In the genomic region with DNA sequence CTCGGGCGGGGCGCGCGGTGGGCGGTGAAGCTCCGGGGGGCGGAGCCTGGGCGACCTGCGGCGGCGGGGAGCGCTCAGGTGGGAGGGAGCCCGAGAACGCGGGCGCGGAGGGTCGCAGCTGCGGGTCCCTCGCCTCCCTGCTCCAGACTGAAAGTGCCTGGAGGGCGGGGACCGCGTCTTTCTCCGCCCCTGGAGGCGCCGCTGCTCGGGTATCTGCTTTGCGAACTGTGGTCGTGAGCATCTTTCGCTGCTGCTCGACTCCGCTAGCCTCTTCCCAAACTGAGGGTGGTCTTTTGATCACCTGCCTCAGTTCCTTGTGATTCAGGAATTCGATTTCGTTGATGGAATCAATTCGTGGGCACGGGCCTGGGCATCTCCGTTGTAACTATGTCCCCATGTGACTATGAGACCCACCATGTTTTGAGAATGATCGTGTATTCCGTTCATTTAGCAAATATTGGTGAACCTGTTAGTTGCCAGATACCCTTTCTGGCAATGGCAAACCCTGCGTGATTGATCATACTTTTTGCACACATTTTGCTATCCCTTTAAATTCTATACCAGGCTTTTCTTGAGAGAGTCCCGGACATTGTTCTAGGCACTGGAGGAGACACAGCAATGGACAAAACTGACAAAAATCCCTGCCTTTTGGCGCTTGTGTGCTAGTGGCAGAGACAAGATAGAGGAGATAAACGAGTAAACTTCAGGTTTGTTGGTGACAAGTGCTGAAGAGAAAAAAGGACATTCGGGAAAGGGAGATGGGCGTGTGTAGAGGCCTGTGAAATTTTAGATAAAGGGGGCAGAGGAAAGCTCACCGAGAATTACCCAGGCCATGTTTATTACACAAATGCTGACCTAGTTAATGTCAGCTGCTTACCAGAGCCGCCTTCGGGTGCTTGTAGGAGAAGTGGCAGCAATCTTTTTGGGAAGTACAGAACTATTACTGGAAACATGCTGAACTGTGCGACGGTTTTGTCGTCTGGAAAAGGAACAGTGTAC, we compare ENCODE assay signal across 8 cellular contexts. TPM values are rescaled to one million over a fixed set of nuclear protein-coding genes. Genes with fewer than 3 reads are reported as not detected.
DNase-seq lines count a peak whose midpoint lies in the region; ATAC-seq and TF ChIP-seq lines count a peak whose summit lies in the region.

No MANE protein-coding gene starts in this region.

- H3K4me3 ChIP-seq in BJ (ENCODE audit: low read depth, low read length) (peak overlapping the region; percentile 92), mucosa of stomach (ENCODE audit: low read length) (peak overlapping the region; percentile 75)

- peak overlapping the region; percentile 95 for H3K9ac ChIP-seq in mucosa of stomach (ENCODE audit: low read length)

- POLR2A ChIA-PET in BJ (lab: Charles Lee): no interaction called here

- CTCF ChIA-PET in BJ (lab: Yijun Ruan, JAX): interaction anchor here (1.0 to 1.1 kb wide), 2 partner anchors 10 to 14 kb away, joined by 3 to 4 read pairs; no protein-coding TSS in a partner anchor

- DNase-seq in BJ (ENCODE audit: low read depth): no peak
- peak; percentile 52 for DNase-seq in GM19238 (ENCODE audit: insufficient read length, low spot score)
- peak; percentile 41 for DNase-seq in NCI-H82 treated with DMSO at 0.1 percent for 48 hours (lab: John Stamatoyannopoulos, UW; ENCODE audit: unreplicated experiment)
- DNase-seq in activated T-cell treated with anti-CD3 and anti-CD28 coated beads for 1 hour (ENCODE audit: low read depth): peak; percentile 70
- peak; percentile 83 to 90 for DNase-seq in erythroblast (lab: John Stamatoyannopoulos, UW)
- peak; percentile 59 for DNase-seq in stimulated activated CD8-positive, alpha-beta memory T cell treated with anti-CD3 and anti-CD28 coated beads, Interleukin-7, amount 100 ng/mL, for 24 hours (ENCODE audit: low read depth)

- no peaks in the 10 kb centered on the region; the same call in 1 of the 2 replicates for H3K36me3 ChIP-seq in BJ (ENCODE audit: control insufficient read depth, insufficient read depth, low read length)
- no peaks in the 10 kb centered on the region for H3K36me3 ChIP-seq in mucosa of stomach (ENCODE audit: control insufficient read depth, insufficient read depth, low read length)

- no peaks in the 10 kb centered on the region for H3K9me3 ChIP-seq in mucosa of stomach (ENCODE audit: control insufficient read depth, low read length)

- peak; percentile 2 for TF ChIP-seq POLR2A in erythroblast (IDR thresholded peaks at IDR 0.05; ENCODE audit: low read length)

- peaks cover 30% of the 10 kb centered on the region for H3K4me1 ChIP-seq in mucosa of stomach (ENCODE audit: control insufficient read depth, insufficient read depth, low read length)

- peak; percentile 51 for ATAC-seq in HG03342 (IDR thresholded peaks at IDR 0.05; ENCODE audit: unreplicated experiment)

- H3K27me3 ChIP-seq in BJ (ENCODE audit: control insufficient read depth, insufficient read depth, low read length): no peaks in the 10 kb centered on the region
- no peaks in the 10 kb centered on the region for H3K27me3 ChIP-seq in mucosa of stomach (ENCODE audit: control insufficient read depth, insufficient read depth, low read length)

- no peak for TF ChIP-seq CTCF in BJ (IDR thresholded peaks at IDR 0.05; ENCODE audit: insufficient read depth, low read depth, low read length)

RNA-seq across cellular contexts. Expression of gene UTP18, which starts 0.9 kb away (rescaled TPM):
- polyA plus RNA-seq in BJ (2011; rRNA removed): 6.8 and 14.1 TPM in 2 replicates
- polyA minus RNA-seq in BJ (2011; rRNA and poly(A)+ RNA removed): 2.7 and 3.6 TPM in 2 replicates

RNA-seq across cellular contexts. Expression of gene MBTD1, which starts 1.4 kb away (rescaled TPM):
- polyA plus RNA-seq in BJ (2011; rRNA removed): 2.8 and 5.5 TPM in 2 replicates
- polyA minus RNA-seq in BJ (2011; rRNA and poly(A)+ RNA removed): 4.1 and 4.2 TPM in 2 replicates
